ENCODE assay signal across 8 cellular contexts in genomic region chr7:108525327-108525984, GRCh38. TPM values are rescaled to one million over a fixed set of nuclear protein-coding genes. Genes with fewer than 3 reads are reported as not detected.
DNase-seq lines count a peak whose midpoint lies in the region; ATAC-seq, FAIRE-seq and TF ChIP-seq lines count a peak whose summit lies in the region.

No MANE protein-coding gene starts in this region.

- no peaks in the 10 kb centered on the region for H3K9me3 Mint-ChIP-seq in neural progenitor cell

- peaks cover 43% of the 10 kb centered on the region for H3F3A ChIP-seq in neural progenitor cell (ENCODE audit: low read depth)

- peak; percentile 85 for DNase-seq in AG20443 (ENCODE audit: low spot score)
- DNase-seq in GM18507 (ENCODE audit: extremely low spot score, insufficient read length, low read depth) = peak; percentile 30
- DNase-seq in NCI-H1436 treated with DMSO at 0.1 percent for 48 hours (lab: John Stamatoyannopoulos, UW) = peak; percentile 44
- peak; percentile 83 for DNase-seq in fibroblast of the aortic adventitia (ENCODE audit: low read depth)
- peak; percentile 92 for DNase-seq in neural progenitor cell (ENCODE audit: low spot score)
- no peak for DNase-seq in foreskin melanocyte

- TF ChIP-seq CTCF in VCaP (conservative IDR thresholded peaks at IDR 0.05) = no peak
- peak; percentile 1 for TF ChIP-seq CTCF in fibroblast of the aortic adventitia (IDR thresholded peaks at IDR 0.05; ENCODE audit: insufficient read depth, low read length)
- no peak for TF ChIP-seq CTCF in neural progenitor cell (IDR thresholded peaks at IDR 0.05)

- no peaks in the 10 kb centered on the region for H3K27me3 ChIP-seq in neural progenitor cell

- peak overlapping the region; percentile 77 for H3K4me2 ChIP-seq in neural progenitor cell

- H4K20me1 ChIP-seq in neural progenitor cell (ENCODE audit: low read depth) = peaks cover 7% of the 10 kb centered on the region

- H3K4me3 ChIP-seq in fibroblast of the aortic adventitia (ENCODE audit: low read depth, low read length) (peak overlapping the region; percentile 91), neural progenitor cell (peak overlapping the region; percentile 74)

- H3K9ac ChIP-seq in neural progenitor cell = peak overlapping the region; percentile 30

- H3K27ac ChIP-seq in VCaP = peak overlapping the region; percentile 86
- peak overlapping the region; percentile 92 for H3K27ac ChIP-seq in neural progenitor cell

- no peaks in the 10 kb centered on the region for H3K36me3 ChIP-seq in neural progenitor cell

- peak overlapping the region; percentile 94 for H3K4me3 Mint-ChIP-seq in neural progenitor cell

- H3K79me2 ChIP-seq in neural progenitor cell (ENCODE audit: low read depth) = peaks cover 50% of the 10 kb centered on the region

- no peak for FAIRE-seq in GM18507 (lab: Jason Lieb, UNC)

- peak overlapping the region; percentile 81 for H2AFZ ChIP-seq in neural progenitor cell (replicated peaks)

- H3K27me3 Mint-ChIP-seq in neural progenitor cell (ENCODE audit: insufficient read depth, low read depth) = peaks cover 5% of the 10 kb centered on the region

- peaks cover 35% of the 10 kb centered on the region for H3K4me1 ChIP-seq in neural progenitor cell

- peak overlapping the region; percentile 62 for H3K27ac Mint-ChIP-seq in neural progenitor cell

- no peaks in the 10 kb centered on the region for H3K9me3 ChIP-seq in neural progenitor cell (ENCODE audit: low read depth)

- no peaks in the 10 kb centered on the region for H3K36me3 Mint-ChIP-seq in neural progenitor cell

- peak; percentile 40 for ATAC-seq in HG02884 (IDR thresholded peaks at IDR 0.05; ENCODE audit: unreplicated experiment)

- H3K4me1 Mint-ChIP-seq in neural progenitor cell = peaks cover 26% of the 10 kb centered on the region

RNA-seq across cellular contexts. Expression of gene PNPLA8, which starts 0.5 kb away (rescaled TPM):
- total RNA-seq in fibroblast of the aortic adventitia (ENCODE audit: low replicate concordance) (37.4 and 48.1 TPM in 2 replicates), neural progenitor cell (ENCODE audit: low replicate concordance) (21.7 and 33.4 TPM in 2 replicates)

RNA-seq across cellular contexts. Expression of gene THAP5, which starts 44.0 kb away (rescaled TPM):
- 20.5 and 39.6 TPM in 2 replicates for total RNA-seq in fibroblast of the aortic adventitia (ENCODE audit: low replicate concordance)
- 34.7 and 55.6 TPM in 2 replicates for total RNA-seq in neural progenitor cell (ENCODE audit: low replicate concordance)

RNA-seq across cellular contexts. Expression of gene DNAJB9, which starts 44.2 kb away (rescaled TPM):
- total RNA-seq in fibroblast of the aortic adventitia (ENCODE audit: low replicate concordance) (19.1 and 39.9 TPM in 2 replicates), neural progenitor cell (ENCODE audit: low replicate concordance) (22.1 and 26.6 TPM in 2 replicates)
